9 cellular contexts compared by ENCODE assay signal in genomic region chr2:178848335-178848734, GRCh38.
"Had no signal": no experiment of that assay in that cellular context is flagged by ENCODE, and none has a peak within 500 bp of the region (broad histone marks: within the 10 kb centered on the region; RNA-seq: fewer than 3 reads in every experiment).

No MANE protein-coding gene starts in this region.

- H3K9me3 Mint-ChIP-seq: IgD-negative memory B cell had no signal

- DNase-seq: H9, HCEC 1CT, KG1 had no signal

- H3K27ac Mint-ChIP-seq: GM23338, H9, IgD-negative memory B cell had no signal

- H3K27me3 Mint-ChIP-seq: IgD-negative memory B cell had no signal

- H3K4me3 ChIP-seq: GM23338 had no signal

- FAIRE-seq: H1, H54, HepG2 had no signal

- H3K4me1 Mint-ChIP-seq: IgD-negative memory B cell had no signal

- H3K27ac ChIP-seq: HL-60 had no signal

- H2AFZ ChIP-seq: GM23338 had no signal

- H3K4me3 Mint-ChIP-seq: GM23338, H9, IgD-negative memory B cell had no signal

- H3K4me2 ChIP-seq: GM23338 had no signal
